1 cellular context compared by ENCODE assay signal in the genomic region with DNA sequence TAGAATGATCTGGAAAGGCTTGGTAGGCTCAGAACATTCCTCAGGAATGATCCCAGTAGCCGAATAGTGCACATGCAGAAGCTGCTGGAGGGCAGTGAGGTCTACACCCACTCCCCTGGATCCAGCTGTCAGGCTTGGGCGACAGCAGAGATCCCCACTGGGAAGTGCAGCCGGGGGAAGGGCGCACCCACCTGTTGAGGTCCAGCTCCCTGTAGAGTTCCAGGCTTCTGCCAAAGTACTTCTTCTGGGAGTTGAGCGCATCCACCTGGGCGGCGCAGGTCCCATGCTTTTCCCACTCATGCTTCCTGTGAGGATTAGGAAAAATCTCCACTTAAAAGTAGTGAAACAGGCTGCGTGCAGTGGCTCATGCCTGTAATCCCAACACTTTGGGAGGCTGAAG.
TF ChIP-seq lines count a peak whose summit lies in the region.

No MANE protein-coding gene starts in this region.

TF ChIP-seq in K562, 482 proteins besides CTCF, POLR2A, EP300 and RAD21:
- TF ChIP-seq NR3C1 (CRISPR knock-in tag; IDR thresholded peaks at IDR 0.05) (0 out of 2 replicates have a peak, but pooled peaks have one; percentile 45), NFIX (CRISPR knock-in tag; IDR thresholded peaks at IDR 0.05; ENCODE audit: low read depth) (no peak), FOXJ2 (tag; IDR thresholded peaks at IDR 0.05) (no peak), ZBTB1 (CRISPR knock-in tag; IDR thresholded peaks at IDR 0.05; ENCODE audit: borderline replicate concordance, low read depth) (no peak), NFE2L1 (tag; IDR thresholded peaks at IDR 0.05; ENCODE audit: borderline replicate concordance, low read depth) (no peak)
